Comparison of ENCODE assay signal across 10 cellular contexts in genomic region chr1:23101891-23102688, GRCh38.
DNase-seq lines count a peak whose midpoint lies in the region; ATAC-seq and TF ChIP-seq lines count a peak whose summit lies in the region.
"Had no signal": no experiment of that assay in that cellular context is flagged by ENCODE, and none has a peak within 500 bp of the region (broad histone marks: within the 10 kb centered on the region; RNA-seq: fewer than 3 reads in every experiment).

No MANE protein-coding gene starts in this region.

- peaks cover 58% of the 10 kb centered on the region for H3K4me1 Mint-ChIP-seq in activated CD4-positive, alpha-beta memory T cell treated with anti-CD3 and anti-CD28 coated beads for 36 hours (ENCODE audit: low read depth)

- H3K4me2 ChIP-seq in HCT116 (ENCODE audit: low read length) = peak overlapping the region; percentile 63
- H3K4me2 ChIP-seq: neural progenitor cell had no signal

- H3K27ac ChIP-seq in HCT116 (ENCODE audit: low read depth, low read length) = no peak overlapping the region
- H3K27ac ChIP-seq in gastroesophageal sphincter = peak overlapping the region in 3 of 4 donors; percentile 47 to 69 (median 59)
- peak overlapping the region; percentile 1 for H3K27ac ChIP-seq in skeletal muscle tissue (ENCODE audit: low read depth, low read length)
- H3K27ac ChIP-seq: neural progenitor cell had no signal

- intact Hi-C loops in HCT116 (cut with micrococcal nuclease) = loop anchor here (5.0 to 10.0 kb wide), 2 partner anchors 65 to 173 kb away; partner anchors contain the start of gene LUZP1
- intact Hi-C loops in activated CD4-positive, alpha-beta memory T cell treated with anti-CD3 and anti-CD28 coated beads for 36 hours (cut with micrococcal nuclease) = loop anchor here (2.0 to 10.0 kb wide), 2 partner anchors 67 to 433 kb away; partner anchors contain the start of genes E2F2 and LUZP1

- H3K27me3 Mint-ChIP-seq in activated CD4-positive, alpha-beta memory T cell treated with anti-CD3 and anti-CD28 coated beads for 36 hours = no peaks in the 10 kb centered on the region
- H3K27me3 Mint-ChIP-seq: activated B cell treated with CpG ODN at 0.5 μM for 24 hours had no signal

- H3K4me1 ChIP-seq in HCT116 (ENCODE audit: control insufficient read depth in 1 of 2, insufficient read depth in 2 of 2, low read length in 2 of 2) = peaks cover 32 to 52% of the 10 kb centered on the region in 2 experiments
- H3K4me1 ChIP-seq in gastroesophageal sphincter = peaks cover 21 to 58% (median 32%) of the 10 kb centered on the region in 3 donors
- H3K4me1 ChIP-seq in skeletal muscle tissue (ENCODE audit: control insufficient read depth in 3 of 3, insufficient read depth in 3 of 3, low read length in 3 of 3) = peaks cover 15 to 27% (median 15%) of the 10 kb centered on the region in 3 donors

- H3K9ac ChIP-seq in HCT116 (ENCODE audit: low read length) = 0 out of 2 replicates have a peak overlapping the region, but pooled peaks have one; percentile 6
- H3K9ac ChIP-seq in skeletal muscle tissue (ENCODE audit: low read depth in 1 of 3, low read length in 3 of 3) = no peak overlapping the region
- H3K9ac ChIP-seq: neural progenitor cell had no signal

- H3K36me3 ChIP-seq in HCT116 (ENCODE audit: control insufficient read depth in 1 of 2, insufficient read depth in 2 of 2, low read length in 2 of 2) = no peaks in the 10 kb centered on the region; a peak in 1 of 4 replicates
- H3K36me3 ChIP-seq in gastroesophageal sphincter = peaks cover 0 to 8% of the 10 kb centered on the region in 2 donors
- H3K36me3 ChIP-seq in skeletal muscle tissue (ENCODE audit: control insufficient read depth in 3 of 3, insufficient read depth in 3 of 3, low read length in 3 of 3) = peaks cover 0 to 4% (median 2%) of the 10 kb centered on the region in 3 donors
- H3K36me3 ChIP-seq: neural progenitor cell had no signal

- TF ChIP-seq RAD21 in HCT116 (IDR thresholded peaks at IDR 0.05; ENCODE audit: low read depth) = no peak

- POLR2A ChIA-PET in HCT116 (lab: Charles Lee) = interaction anchor here (1.1 to 1.4 kb wide), 2 partner anchors 68 to 76 kb away, joined by 3 to 5 read pairs; no protein-coding TSS in a partner anchor
- POLR2A ChIA-PET in activated CD4-positive, alpha-beta memory T cell treated with anti-CD3 and anti-CD28 coated beads for 36 hours (lab: Charles Lee) = interaction anchor here (1.2 kb wide), 1 partner anchor 9 kb away, joined by 3 read pairs; no protein-coding TSS in a partner anchor

- H3K4me3 ChIP-seq in HCT116 (replicated peaks in 1 of 2; ENCODE audit: low read depth in 1 of 2, low read length in 2 of 2) = peak overlapping the region in 1 of 2 experiments; percentile 9; a peak in 1 of 4 replicates
- H3K4me3 ChIP-seq in gastroesophageal sphincter = no peak overlapping the region
- H3K4me3 ChIP-seq in skeletal muscle tissue (ENCODE audit: low read length in 3 of 3) = no peak overlapping the region
- H3K4me3 ChIP-seq: coronary artery, neural progenitor cell had no signal

- no peaks in the 10 kb centered on the region for H4K20me1 ChIP-seq in HCT116 (ENCODE audit: insufficient read depth)

- H3K36me3 Mint-ChIP-seq in activated CD4-positive, alpha-beta memory T cell treated with anti-CD3 and anti-CD28 coated beads for 36 hours = peaks cover 4% of the 10 kb centered on the region

- CTCF ChIA-PET in HCT116 (lab: Charles Lee) = interaction anchor here (0.6 to 3.6 kb wide), 7 partner anchors 76 to 124 kb away, joined by 3 to 158 read pairs (median 8); partner anchors contain the start of gene HTR1D
- CTCF ChIA-PET in activated CD4-positive, alpha-beta memory T cell treated with anti-CD3 and anti-CD28 coated beads for 36 hours (lab: Charles Lee) = interaction anchor here (1.2 to 20.3 kb wide), 5 partner anchors 19 to 85 kb away, joined by 4 to 738 read pairs (median 6); no protein-coding TSS in a partner anchor

- H3K27me3 ChIP-seq in HCT116 (ENCODE audit: insufficient read depth, low read length) = no peaks in the 10 kb centered on the region
- no peaks in the 10 kb centered on the region for H3K27me3 ChIP-seq in gastroesophageal sphincter
- no peaks in the 10 kb centered on the region for H3K27me3 ChIP-seq in skeletal muscle tissue (ENCODE audit: control insufficient read depth in 3 of 3, insufficient read depth in 3 of 3, low read length in 3 of 3)
- H3K27me3 ChIP-seq: neural progenitor cell had no signal

- ATAC-seq in HCT116 (0 out of 2 replicates have a peak, but pooled peaks have one; percentile 27), gastroesophageal sphincter (no peak), HG03045 (IDR thresholded peaks at IDR 0.05; ENCODE audit: unreplicated experiment) (no peak), GM21786 (IDR thresholded peaks at IDR 0.05; ENCODE audit: unreplicated experiment) (no peak)

- 43 to 71% methylated on average over 2 to 3 of the region's 3 CpGs for WGBS in gastroesophageal sphincter (ENCODE audit: low coverage in 1 of 2), 2 donors

- TF ChIP-seq POLR2A in HCT116 (IDR thresholded peaks at IDR 0.05; ENCODE audit: borderline replicate concordance, extremely low read depth, insufficient read depth, insufficient read length) (no peak), gastroesophageal sphincter (IDR thresholded peaks at IDR 0.05) (no peak)

- no peak overlapping the region for H3K4me3 Mint-ChIP-seq in activated CD4-positive, alpha-beta memory T cell treated with anti-CD3 and anti-CD28 coated beads for 36 hours
- H3K4me3 Mint-ChIP-seq: activated B cell treated with CpG ODN at 0.5 μM for 24 hours, neural progenitor cell had no signal

- H3K9me3 ChIP-seq in HCT116 (ENCODE audit: control insufficient read depth in 1 of 2, insufficient read depth in 1 of 2, low read depth in 1 of 2, low read length in 2 of 2) (no peaks in the 10 kb centered on the region), gastroesophageal sphincter (no peaks in the 10 kb centered on the region), skeletal muscle tissue (ENCODE audit: control insufficient read depth in 3 of 3, low read length in 3 of 3) (no peaks in the 10 kb centered on the region)

- TF ChIP-seq CTCF in HCT116 (IDR thresholded peaks at IDR 0.05 in 2 of 3, conservative IDR thresholded peaks at IDR 0.05 in 1 of 3; ENCODE audit: borderline replicate concordance in 1 of 3, insufficient read depth in 1 of 3, low read depth in 2 of 3, low read length in 2 of 3) = no peak
- no peak for TF ChIP-seq CTCF in gastroesophageal sphincter (IDR thresholded peaks at IDR 0.05)

- H3K27ac Mint-ChIP-seq in activated CD4-positive, alpha-beta memory T cell treated with anti-CD3 and anti-CD28 coated beads for 36 hours = peak overlapping the region; percentile 85
- H3K27ac Mint-ChIP-seq: neural progenitor cell had no signal

- no peak for DNase-seq in HCT116 (ENCODE audit: low read depth, low spot score)
- DNase-seq in activated CD4-positive, alpha-beta memory T cell treated with anti-CD3 and anti-CD28 coated beads for 36 hours = no peak
- DNase-seq in HUDEP-2 (lab: John Stamatoyannopoulos, UW; ENCODE audit: unreplicated experiment in 76 of 76) = no peak
- DNase-seq: activated B cell treated with CpG ODN at 0.5 μM for 24 hours had no signal

- RAD21 ChIA-PET in HCT116 (lab: Charles Lee; ENCODE audit: low non-redundant PET in 1 of 2, low total read pairs in 2 of 2, uncharacterized antibody in 2 of 2, unreplicated experiment in 2 of 2) = interaction anchor here (1.3 to 1.7 kb wide), 2 partner anchors 82 to 83 kb away, joined by 4 to 5 read pairs; no protein-coding TSS in a partner anchor

- H2AFZ ChIP-seq in HCT116 (ENCODE audit: low read depth, low read length, poor library complexity, severe bottlenecking) = no peak overlapping the region
- H2AFZ ChIP-seq: neural progenitor cell had no signal

- H3K9me2 ChIP-seq in HCT116 (ENCODE audit: insufficient read depth) = no peaks in the 10 kb centered on the region

- no peaks in the 10 kb centered on the region for H3K9me3 Mint-ChIP-seq in activated CD4-positive, alpha-beta memory T cell treated with anti-CD3 and anti-CD28 coated beads for 36 hours
- H3K9me3 Mint-ChIP-seq: activated B cell treated with CpG ODN at 0.5 μM for 24 hours, neural progenitor cell had no signal

- H3K79me2 ChIP-seq in HCT116 (ENCODE audit: insufficient read depth, low read length) = peaks cover 11% of the 10 kb centered on the region; the same call in 1 of the 2 replicates

- TF ChIP-seq EP300 in gastroesophageal sphincter (IDR thresholded peaks at IDR 0.05) = no peak

- BruUV-seq in HCT116 (replicated peaks; lab: Mats Ljungman, UMichigan) = no TSS peak

TF ChIP-seq in HCT116, 20 proteins besides CTCF, POLR2A, EP300 and RAD21:
- TF ChIP-seq MAX (IDR thresholded peaks at IDR 0.05) (peak; percentile 11; the same call in 1 of the 2 replicates), CEBPB (IDR thresholded peaks at IDR 0.05; ENCODE audit: low read depth) (no peak), JUND (IDR thresholded peaks at IDR 0.05) (peak; percentile 27; the same call in 1 of the 2 replicates), FOSL1 (IDR thresholded peaks at IDR 0.05; ENCODE audit: low read depth) (peak; percentile 48; the same call in 1 of the 2 replicates), EGR1 (IDR thresholded peaks at IDR 0.05; ENCODE audit: low read depth) (no peak), ZFX (IDR thresholded peaks at IDR 0.05) (no peak), EZH2 (IDR thresholded peaks at IDR 0.05) (no peak)
